8 cellular contexts compared by ENCODE assay signal in genomic region chr11:95231881-95232605, GRCh38. TPM values are rescaled to one million over a fixed set of nuclear protein-coding genes. Genes with fewer than 3 reads are reported as not detected.
DNase-seq lines count a peak whose midpoint lies in the region; ATAC-seq and TF ChIP-seq lines count a peak whose summit lies in the region.

No MANE protein-coding gene starts in this region.

- WGBS in IMR-90 (ENCODE audit: extremely low coverage in 2 of 2, insufficient read length in 1 of 2), 2 experiments: 7% methylated on average over 14 of the region's 35 CpGs; no CpG with 5 or more reads in 1 of the 2 experiments

- peak; percentile 15 for ATAC-seq in GM19328 (IDR thresholded peaks at IDR 0.05; ENCODE audit: unreplicated experiment)
- no peak for ATAC-seq in IMR-90 (ENCODE audit: low read depth)
- peak; percentile 35 for ATAC-seq in T-helper 17 cell
- ATAC-seq in sciatic nerve: peak; percentile 71
- no peak for ATAC-seq in HG02588 (IDR thresholded peaks at IDR 0.05; ENCODE audit: unreplicated experiment)

- no peak overlapping the region; the same call in 1 of the 2 replicates for H4K5ac ChIP-seq in IMR-90 (ENCODE audit: low read depth, low read length)

- BruUV-seq in IMR-90 (replicated peaks; lab: Mats Ljungman, UMichigan): no TSS peak

- no peak overlapping the region for H2BK20ac ChIP-seq in IMR-90 (ENCODE audit: low read depth, low read length)

- TF ChIP-seq CTCF in IMR-90 (conservative IDR thresholded peaks at IDR 0.05; ENCODE audit: low read depth, low read length) (no peak), astrocyte of the spinal cord (IDR thresholded peaks at IDR 0.05; ENCODE audit: low read depth, low read length) (no peak)

- POLR2A ChIA-PET in IMR-90 (lab: Charles Lee; ENCODE audit: unreplicated experiment): no interaction called here

- DNase-seq in AG08396 (ENCODE audit: low spot score): peak; percentile 21
- no peak for DNase-seq in IMR-90
- DNase-seq in T-helper 17 cell: peak; percentile 55 to 58 (median 55)
- peak; percentile 62 for DNase-seq in astrocyte of the spinal cord (ENCODE audit: low read depth, low spot score)
- peak; percentile 84 for DNase-seq in sciatic nerve (ENCODE audit: low spot score)

- no peaks in the 10 kb centered on the region for H3K9me1 ChIP-seq in IMR-90 (ENCODE audit: insufficient read depth, low read length)

- in situ Hi-C loops in IMR-90 (cut with MboI; ENCODE audit: low sequenced_read_pairs): no loop called here
- in situ Hi-C loops in astrocyte of the spinal cord (cut with HindIII; ENCODE audit: low sequenced_read_pairs): no loop called here

- H3K4me1 Mint-ChIP-seq in T-helper 17 cell: peaks cover 34% of the 10 kb centered on the region

- no peak overlapping the region; the same call in 1 of the 2 replicates for H3K23ac ChIP-seq in IMR-90 (ENCODE audit: low read depth, low read length)

- CTCF ChIA-PET in IMR-90 (lab: Yijun Ruan, JAX): interaction anchor here (0.6 to 1.5 kb wide), 3 partner anchors 29 to 474 kb away, joined by 3 to 7 read pairs (median 4); no protein-coding TSS in a partner anchor

- no peak overlapping the region for H3K56ac ChIP-seq in IMR-90 (ENCODE audit: extremely low read depth, insufficient read depth, low read length)

- H3K4me3 ChIP-seq in IMR-90 (ENCODE audit: insufficient read depth, low read depth, low read length) (peak overlapping the region; percentile 38), astrocyte of the spinal cord (ENCODE audit: low read depth, low read length) (peak overlapping the region; percentile 45), iPS-15b (ENCODE audit: low read depth, low read length) (peak overlapping the region; percentile 78)

- no peak overlapping the region for H2AK9ac ChIP-seq in IMR-90 (replicated peaks; ENCODE audit: low read depth, low read length, poor library complexity)

- H3K9ac ChIP-seq in IMR-90 (ENCODE audit: low read depth, low read length) (peak overlapping the region; percentile 38; the same call in 1 of the 2 replicates), iPS-15b (ENCODE audit: low read depth, low read length) (peak overlapping the region; percentile 49)

- H2BK5ac ChIP-seq in IMR-90 (ENCODE audit: low read depth, low read length, poor library complexity, severe bottlenecking): no peak overlapping the region

- peak overlapping the region; percentile 25 for H2AFZ ChIP-seq in IMR-90 (replicated peaks; ENCODE audit: low read length, poor library complexity)

- H3K79me1 ChIP-seq in IMR-90 (ENCODE audit: low read depth in 1 of 2, low read length in 2 of 2): no peaks in the 10 kb centered on the region

- dilution Hi-C loops in IMR-90 (cut with HindIII; ENCODE audit: low sequenced_read_pairs, unreplicated experiment): no loop called here

- no peak overlapping the region for H3K4me3 Mint-ChIP-seq in T-helper 17 cell

- no peak overlapping the region for H3K4ac ChIP-seq in IMR-90 (ENCODE audit: low read depth, low read length)

- peak overlapping the region; percentile 89 for H3K4me2 ChIP-seq in IMR-90 (ENCODE audit: low read depth, low read length)

- no peak overlapping the region for H4K91ac ChIP-seq in IMR-90 (ENCODE audit: insufficient read depth, low read depth, low read length)

- H3K14ac ChIP-seq in IMR-90 (replicated peaks; ENCODE audit: low read depth, low read length): 0 out of 2 replicates have a peak overlapping the region, but pooled peaks have one; percentile 13

- H3K27ac ChIP-seq in IMR-90 (ENCODE audit: insufficient read depth, low read length): peak overlapping the region; percentile 81; the same call in 1 of the 2 replicates

- peak overlapping the region; percentile 9; the same call in 1 of the 2 replicates for H3K18ac ChIP-seq in IMR-90 (ENCODE audit: low read depth, low read length)

- TF ChIP-seq RAD21 in IMR-90 (IDR thresholded peaks at IDR 0.05; ENCODE audit: low read length): no peak

- H3K36me3 Mint-ChIP-seq in T-helper 17 cell (ENCODE audit: low read depth): no peaks in the 10 kb centered on the region

- H3K4me1 ChIP-seq in IMR-90 (ENCODE audit: control insufficient read depth, insufficient read depth, low read length) (no peaks in the 10 kb centered on the region), iPS-15b (ENCODE audit: control insufficient read depth, insufficient read depth, low read length) (peaks cover 28% of the 10 kb centered on the region)

- H3K27ac Mint-ChIP-seq in T-helper 17 cell: no peak overlapping the region

- peak overlapping the region in 1 of 2 experiments; percentile 17; a peak in 1 of 4 replicates for H4K8ac ChIP-seq in IMR-90 (ENCODE audit: low read depth in 2 of 2, low read length in 2 of 2)

- H3K36me3 ChIP-seq in IMR-90 (ENCODE audit: control insufficient read depth, insufficient read depth, low read length) (no peaks in the 10 kb centered on the region), iPS-15b (ENCODE audit: control insufficient read depth, insufficient read depth, low read length) (no peaks in the 10 kb centered on the region)

- H3K9me3 ChIP-seq in IMR-90 (ENCODE audit: control insufficient read depth, insufficient read depth, low read length) (no peaks in the 10 kb centered on the region), T-helper 17 cell (ENCODE audit: control insufficient read depth, low read length, poor library complexity, severe bottlenecking) (no peaks in the 10 kb centered on the region), iPS-15b (ENCODE audit: control insufficient read depth, insufficient read depth, low read length) (no peaks in the 10 kb centered on the region)

- no peaks in the 10 kb centered on the region; the same call in 1 of the 2 replicates for H3K27me3 ChIP-seq in IMR-90 (ENCODE audit: control insufficient read depth, insufficient read depth, low read length)
- no peaks in the 10 kb centered on the region for H3K27me3 ChIP-seq in iPS-15b (ENCODE audit: control insufficient read depth, insufficient read depth, low read length)

- intact Hi-C loops in IMR-90 (cut with micrococcal nuclease): loop anchor here (1.0 kb wide), 1 partner anchor 81 kb away; no protein-coding TSS in a partner anchor
- intact Hi-C loops in sciatic nerve (cut with DNase I): loop anchor here (5.0 kb wide), 1 partner anchor 75 kb away; no protein-coding TSS in a partner anchor

- no peak overlapping the region for H2BK15ac ChIP-seq in IMR-90 (ENCODE audit: low read depth, low read length)

- no peaks in the 10 kb centered on the region for H3K27me3 Mint-ChIP-seq in T-helper 17 cell

- H2AK5ac ChIP-seq in IMR-90 (ENCODE audit: low read depth, low read length): no peak overlapping the region

- no peaks in the 10 kb centered on the region for H4K20me1 ChIP-seq in IMR-90 (ENCODE audit: insufficient read depth, low read length)

- H2BK120ac ChIP-seq in IMR-90 (ENCODE audit: low read depth, low read length): no peak overlapping the region

- no peak for TF ChIP-seq POLR2A in IMR-90 (IDR thresholded peaks at IDR 0.05; ENCODE audit: low read depth, low read length)

TF ChIP-seq in IMR-90, 13 proteins besides CTCF, POLR2A, EP300 and RAD21:
- TF ChIP-seq MXI1 (IDR thresholded peaks at IDR 0.05; ENCODE audit: borderline replicate concordance, low read depth, low read length) (no peak), CEBPB (IDR thresholded peaks at IDR 0.05; ENCODE audit: low read depth, low read length) (no peak), CHD1 (IDR thresholded peaks at IDR 0.05; ENCODE audit: low read depth, low read length) (no peak), NFE2L2 (IDR thresholded peaks at IDR 0.05; ENCODE audit: low read depth, low read length) (no peak), SMC3 (IDR thresholded peaks at IDR 0.05; ENCODE audit: low read depth, low read length) (no peak), ELK1 (IDR thresholded peaks at IDR 0.05; ENCODE audit: borderline replicate concordance, low read depth, low read length) (no peak), MAZ (IDR thresholded peaks at IDR 0.05; ENCODE audit: borderline replicate concordance, low read depth, low read length) (no peak), USF2 (IDR thresholded peaks at IDR 0.05; ENCODE audit: low read depth, low read length) (no peak), MAFK (IDR thresholded peaks at IDR 0.05; ENCODE audit: low read depth, low read length) (no peak), RFX5 (IDR thresholded peaks at IDR 0.05; ENCODE audit: low read depth, low read length) (no peak), FOS (IDR thresholded peaks at IDR 0.05; ENCODE audit: low read depth, low read length) (no peak), RCOR1 (IDR thresholded peaks at IDR 0.05; ENCODE audit: insufficient replicate concordance, low read length) (no peak), BHLHE40 (IDR thresholded peaks at IDR 0.05; ENCODE audit: low read depth, low read length) (no peak)
TF ChIP-seq in IMR-90: peak in this region for 0.

RNA-seq across cellular contexts. Expression of gene SESN3, which starts 1.0 kb away (rescaled TPM):
- total RNA-seq in IMR-90 (2012; rRNA removed) (7.7 and 10.0 TPM in 2 replicates), T-helper 17 cell (10 to 100 TPM; 48.7 to 53.0 TPM), sciatic nerve (205 TPM)
- polyA plus RNA-seq in IMR-90 (2012; rRNA removed): 1.3 and 2.0 TPM in 2 replicates
- 0.27 and 0.31 TPM in 2 replicates for polyA plus RNA-seq in IMR-90 (2012; cell fraction: cytosol; rRNA removed)
- polyA plus RNA-seq in IMR-90 (2012; cell fraction: nucleus; rRNA removed; ENCODE audit: low replicate concordance): 0.17 and 2.3 TPM in 2 replicates

Comparison
In these comparisons a context has a peak if more than half of its experiments do, and no peak if none do; other contexts are left out.
1. ATAC-seq: peak in GM19328 (single experiment), T-helper 17 cell (single experiment) and sciatic nerve (single experiment); none in IMR-90 (single experiment) and HG02588 (single experiment).
2. Peak in every context shown above with its lines, with median percentiles within 50 percentile points of each other: H3K4me3 ChIP-seq.